Comparison of ENCODE assay signal across 27 cellular contexts in genomic region chr5:135625961-135626360, GRCh38. TPM values are rescaled to one million over a fixed set of nuclear protein-coding genes. Genes with fewer than 3 reads are reported as not detected.
"Had no signal": no experiment of that assay in that cellular context is flagged by ENCODE, and none has a peak within 500 bp of the region (broad histone marks: within the 10 kb centered on the region; RNA-seq: fewer than 3 reads in every experiment).

No MANE protein-coding gene starts in this region.

- H3K4me3 ChIP-seq: coronary artery, dorsolateral prefrontal cortex, gastrocnemius medialis, heart left ventricle had no signal

- H3K27me3 ChIP-seq: brain microvascular endothelial cell, gastrocnemius medialis had no signal

- ATAC-seq: activated CD4-positive, alpha-beta T cell treated with anti-CD3 and anti-CD28 coated beads for 36 hours; activated CD4-positive, CD25-positive, alpha-beta regulatory T cell treated with anti-CD3 and anti-CD28 coated beads, Interleukin-2, amount 50 U/mL, for 24 hours; activated T-cell treated with anti-CD3 and anti-CD28 coated beads, Interleukin-2, amount 50 U/mL, for 4 hours; activated T-helper 17 cell treated with anti-CD3 and anti-CD28 coated beads, Interleukin-2, amount 50 U/mL, for 72 hours; foreskin keratinocyte; gastrocnemius medialis; heart left ventricle had no signal

- DNase-seq: activated B cell treated with CpG ODN at 0.5 μM for 24 hours; activated CD4-positive, alpha-beta memory T cell treated with anti-CD3 and anti-CD28 coated beads for 36 hours; activated CD4-positive, alpha-beta T cell treated with anti-CD3 and anti-CD28 coated beads for 36 hours; activated CD4-positive, alpha-beta T cell treated with anti-CD3 and anti-CD28 coated beads, Interleukin-2, amount 10 ng/mL, durations not matched to agents 24 days and 14 days; activated CD8-positive, alpha-beta memory T cell treated with anti-CD3 and anti-CD28 coated beads for 24 hours; activated effector memory CD4-positive, alpha-beta T cell treated with Interleukin-2 at 50 U/mL for 16 hours; activated gamma-delta T cell treated with Interleukin-2 at 50 U/mL for 16 hours; activated naive CD4-positive, alpha-beta T cell treated with anti-CD3 and anti-CD28 coated beads, Interleukin-2, amount 50 U/mL, for 16 hours; activated naive CD4-positive, alpha-beta T cell treated with Interleukin-2 at 50 U/mL for 16 hours; activated T-cell treated with anti-CD3 and anti-CD28 coated beads, Interleukin-2, amount 50 U/mL, for 4 hours; amniotic stem cell; anterior cingulate cortex; brain microvascular endothelial cell; dorsolateral prefrontal cortex; effector memory CD4-positive, alpha-beta T cell; foreskin keratinocyte; gastrocnemius medialis; glutamatergic neuron; heart left ventricle; T-helper 2 cell had no signal

- H3K4me1 ChIP-seq: gastrocnemius medialis, heart left ventricle had no signal

- H3K9me3 ChIP-seq: gastrocnemius medialis, heart left ventricle had no signal

- H3K27ac ChIP-seq: brain microvascular endothelial cell, coronary artery, dorsolateral prefrontal cortex, epithelial cell of prostate, foreskin keratinocyte, gastrocnemius medialis, heart left ventricle, VCaP had no signal

- H3K36me3 ChIP-seq: brain microvascular endothelial cell, gastrocnemius medialis, heart left ventricle had no signal

RNA-seq across cellular contexts. Expression of gene CXCL14, which starts 47.2 kb away (rescaled TPM):
- total RNA-seq: activated B cell treated with CpG ODN at 0.5 μM for 24 hours; activated CD4-positive, alpha-beta memory T cell treated with anti-CD3 and anti-CD28 coated beads for 36 hours; activated CD4-positive, alpha-beta T cell treated with anti-CD3 and anti-CD28 coated beads for 36 hours; activated CD4-positive, alpha-beta T cell treated with anti-CD3 and anti-CD28 coated beads, Interleukin-2, amount 10 ng/mL, durations not matched to agents 24 days and 14 days; activated T-cell treated with anti-CD3 and anti-CD28 coated beads, Interleukin-2, amount 50 U/mL, for 4 hours; activated T-helper 17 cell treated with anti-CD3 and anti-CD28 coated beads, Interleukin-2, amount 50 U/mL, for 72 hours; endothelial cell of umbilical vein; T-helper 1 cell treated with Interleukin-12 subunit alpha and Interleukin-12 subunit beta and Interleukin-4 antibody, amounts not matched to agents 30 ng/mL and 1 ng/mL, for 36 hours had no signal
- polyA plus RNA-seq: endothelial cell of umbilical vein had no signal
